In genomic region chr16:20674684-20675487, GRCh38 we compare ENCODE assay signal across 2 cellular contexts.
TF ChIP-seq lines count a peak whose summit lies in the region.

No MANE protein-coding gene starts in this region.

TF ChIP-seq in K562, 482 proteins besides CTCF, POLR2A, EP300 and RAD21 (continued from another document and continues in another):
- TF ChIP-seq SMARCC2 (IDR thresholded peaks at IDR 0.05; ENCODE audit: low read depth) (no peak), DEAF1 (CRISPR knock-in tag; IDR thresholded peaks at IDR 0.05) (no peak), DNMT1 (IDR thresholded peaks at IDR 0.05) (no peak), MAX (CRISPR knock-in tag; IDR thresholded peaks at IDR 0.05) (peak; percentile 49), TRIM28 (IDR thresholded peaks at IDR 0.05) (no peak), CBX2 (IDR thresholded peaks at IDR 0.05; ENCODE audit: insufficient read depth, low read length, poor library complexity, severe bottlenecking) (no peak), IFI16 (CRISPR knock-in tag; IDR thresholded peaks at IDR 0.05) (no peak), ZBTB17 (CRISPR knock-in tag; IDR thresholded peaks at IDR 0.05) (no peak), TBP (optimal IDR thresholded peaks at IDR 0.05; ENCODE audit: low read depth, low read length) (no peak), ZNF143 (CRISPR knock-in tag; IDR thresholded peaks at IDR 0.05) (no peak), RAD51 (IDR thresholded peaks at IDR 0.05; ENCODE audit: borderline replicate concordance, low read depth) (no peak), FOXM1 (IDR thresholded peaks at IDR 0.05; ENCODE audit: low read depth) (no peak), FOXM1 (CRISPR knock-in tag; IDR thresholded peaks at IDR 0.05; ENCODE audit: low read depth) (0 out of 2 replicates have a peak, but pooled peaks have one; percentile 34), NFRKB (IDR thresholded peaks at IDR 0.05; ENCODE audit: low read depth) (peak; percentile 68), ZBED1 (IDR thresholded peaks at IDR 0.05) (no peak)
- TF ChIP-seq, protein P1, sequence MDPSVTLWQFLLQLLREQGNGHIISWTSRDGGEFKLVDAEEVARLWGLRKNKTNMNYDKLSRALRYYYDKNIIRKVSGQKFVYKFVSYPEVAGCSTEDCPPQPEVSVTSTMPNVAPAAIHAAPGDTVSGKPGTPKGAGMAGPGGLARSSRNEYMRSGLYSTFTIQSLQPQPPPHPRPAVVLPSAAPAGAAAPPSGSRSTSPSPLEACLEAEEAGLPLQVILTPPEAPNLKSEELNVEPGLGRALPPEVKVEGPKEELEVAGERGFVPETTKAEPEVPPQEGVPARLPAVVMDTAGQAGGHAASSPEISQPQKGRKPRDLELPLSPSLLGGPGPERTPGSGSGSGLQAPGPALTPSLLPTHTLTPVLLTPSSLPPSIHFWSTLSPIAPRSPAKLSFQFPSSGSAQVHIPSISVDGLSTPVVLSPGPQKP (CRISPR knock-in tag; IDR thresholded peaks at IDR 0.05): no peak
- TF ChIP-seq, protein P2, sequence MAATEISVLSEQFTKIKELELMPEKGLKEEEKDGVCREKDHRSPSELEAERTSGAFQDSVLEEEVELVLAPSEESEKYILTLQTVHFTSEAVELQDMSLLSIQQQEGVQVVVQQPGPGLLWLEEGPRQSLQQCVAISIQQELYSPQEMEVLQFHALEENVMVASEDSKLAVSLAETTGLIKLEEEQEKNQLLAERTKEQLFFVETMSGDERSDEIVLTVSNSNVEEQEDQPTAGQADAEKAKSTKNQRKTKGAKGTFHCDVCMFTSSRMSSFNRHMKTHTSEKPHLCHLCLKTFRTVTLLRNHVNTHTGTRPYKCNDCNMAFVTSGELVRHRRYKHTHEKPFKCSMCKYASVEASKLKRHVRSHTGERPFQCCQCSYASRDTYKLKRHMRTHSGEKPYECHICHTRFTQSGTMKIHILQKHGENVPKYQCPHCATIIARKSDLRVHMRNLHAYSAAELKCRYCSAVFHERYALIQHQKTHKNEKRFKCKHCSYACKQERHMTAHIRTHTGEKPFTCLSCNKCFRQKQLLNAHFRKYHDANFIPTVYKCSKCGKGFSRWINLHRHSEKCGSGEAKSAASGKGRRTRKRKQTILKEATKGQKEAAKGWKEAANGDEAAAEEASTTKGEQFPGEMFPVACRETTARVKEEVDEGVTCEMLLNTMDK (IDR thresholded peaks at IDR 0.05; ENCODE audit: borderline replicate concordance, insufficient read depth, low read depth, low read length, poor library complexity, severe bottlenecking): no peak
- TF ChIP-seq, protein P3, sequence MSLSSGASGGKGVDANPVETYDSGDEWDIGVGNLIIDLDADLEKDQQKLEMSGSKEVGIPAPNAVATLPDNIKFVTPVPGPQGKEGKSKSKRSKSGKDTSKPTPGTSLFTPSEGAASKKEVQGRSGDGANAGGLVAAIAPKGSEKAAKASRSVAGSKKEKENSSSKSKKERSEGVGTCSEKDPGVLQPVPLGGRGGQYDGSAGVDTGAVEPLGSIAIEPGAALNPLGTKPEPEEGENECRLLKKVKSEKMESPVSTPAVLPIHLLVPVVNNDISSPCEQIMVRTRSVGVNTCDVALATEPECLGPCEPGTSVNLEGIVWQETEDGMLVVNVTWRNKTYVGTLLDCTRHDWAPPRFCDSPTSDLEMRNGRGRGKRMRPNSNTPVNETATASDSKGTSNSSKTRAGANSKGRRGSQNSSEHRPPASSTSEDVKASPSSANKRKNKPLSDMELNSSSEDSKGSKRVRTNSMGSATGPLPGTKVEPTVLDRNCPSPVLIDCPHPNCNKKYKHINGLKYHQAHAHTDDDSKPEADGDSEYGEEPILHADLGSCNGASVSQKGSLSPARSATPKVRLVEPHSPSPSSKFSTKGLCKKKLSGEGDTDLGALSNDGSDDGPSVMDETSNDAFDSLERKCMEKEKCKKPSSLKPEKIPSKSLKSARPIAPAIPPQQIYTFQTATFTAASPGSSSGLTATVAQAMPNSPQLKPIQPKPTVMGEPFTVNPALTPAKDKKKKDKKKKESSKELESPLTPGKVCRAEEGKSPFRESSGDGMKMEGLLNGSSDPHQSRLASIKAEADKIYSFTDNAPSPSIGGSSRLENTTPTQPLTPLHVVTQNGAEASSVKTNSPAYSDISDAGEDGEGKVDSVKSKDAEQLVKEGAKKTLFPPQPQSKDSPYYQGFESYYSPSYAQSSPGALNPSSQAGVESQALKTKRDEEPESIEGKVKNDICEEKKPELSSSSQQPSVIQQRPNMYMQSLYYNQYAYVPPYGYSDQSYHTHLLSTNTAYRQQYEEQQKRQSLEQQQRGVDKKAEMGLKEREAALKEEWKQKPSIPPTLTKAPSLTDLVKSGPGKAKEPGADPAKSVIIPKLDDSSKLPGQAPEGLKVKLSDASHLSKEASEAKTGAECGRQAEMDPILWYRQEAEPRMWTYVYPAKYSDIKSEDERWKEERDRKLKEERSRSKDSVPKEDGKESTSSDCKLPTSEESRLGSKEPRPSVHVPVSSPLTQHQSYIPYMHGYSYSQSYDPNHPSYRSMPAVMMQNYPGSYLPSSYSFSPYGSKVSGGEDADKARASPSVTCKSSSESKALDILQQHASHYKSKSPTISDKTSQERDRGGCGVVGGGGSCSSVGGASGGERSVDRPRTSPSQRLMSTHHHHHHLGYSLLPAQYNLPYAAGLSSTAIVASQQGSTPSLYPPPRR (CRISPR knock-in tag; IDR thresholded peaks at IDR 0.05; ENCODE audit: borderline replicate concordance): 0 out of 2 replicates have a peak, but pooled peaks have one; percentile 64
- TF ChIP-seq, protein P4, sequence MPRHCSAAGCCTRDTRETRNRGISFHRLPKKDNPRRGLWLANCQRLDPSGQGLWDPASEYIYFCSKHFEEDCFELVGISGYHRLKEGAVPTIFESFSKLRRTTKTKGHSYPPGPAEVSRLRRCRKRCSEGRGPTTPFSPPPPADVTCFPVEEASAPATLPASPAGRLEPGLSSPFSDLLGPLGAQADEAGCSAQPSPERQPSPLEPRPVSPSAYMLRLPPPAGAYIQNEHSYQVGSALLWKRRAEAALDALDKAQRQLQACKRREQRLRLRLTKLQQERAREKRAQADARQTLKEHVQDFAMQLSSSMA (CRISPR knock-in tag; IDR thresholded peaks at IDR 0.05): no peak

TF ChIP-seq in HepG2, 621 proteins besides CTCF, POLR2A, EP300 and RAD21 (continued from another document and continues in another):
- TF ChIP-seq AHR (CRISPR knock-in tag; IDR thresholded peaks at IDR 0.05) (no peak), MEIS2 (CRISPR knock-in tag; IDR thresholded peaks at IDR 0.05) (no peak), FOXA1 (IDR thresholded peaks at IDR 0.05) (no peak), FOXA1 (CRISPR knock-in tag; IDR thresholded peaks at IDR 0.05) (no peak), CHCHD3 (CRISPR knock-in tag; IDR thresholded peaks at IDR 0.05) (no peak), NRL (CRISPR knock-in tag; IDR thresholded peaks at IDR 0.05; ENCODE audit: borderline replicate concordance) (peak; percentile 84; the same call in 1 of the 2 replicates), SIX4 (CRISPR knock-in tag; IDR thresholded peaks at IDR 0.05) (no peak; the same call in 1 of the 2 replicates), ZNF121 (CRISPR knock-in tag; IDR thresholded peaks at IDR 0.05) (no peak), ZSCAN5A (CRISPR knock-in tag; IDR thresholded peaks at IDR 0.05; ENCODE audit: borderline replicate concordance) (peak; percentile 86; the same call in 1 of the 2 replicates), GABPB1 (CRISPR knock-in tag; IDR thresholded peaks at IDR 0.05) (no peak), ZNF780A (CRISPR knock-in tag; IDR thresholded peaks at IDR 0.05) (no peak; the same call in 1 of the 2 replicates), ZNF556 (CRISPR knock-in tag; IDR thresholded peaks at IDR 0.05; ENCODE audit: borderline replicate concordance) (no peak), ZNF33B (CRISPR knock-in tag; IDR thresholded peaks at IDR 0.05) (no peak), RBFOX2 (IDR thresholded peaks at IDR 0.05; ENCODE audit: low read depth, low read length) (no peak), KLF12 (CRISPR knock-in tag; IDR thresholded peaks at IDR 0.05; ENCODE audit: borderline replicate concordance) (no peak), ZKSCAN5 (CRISPR knock-in tag; IDR thresholded peaks at IDR 0.05) (no peak), KLF16 (CRISPR knock-in tag; IDR thresholded peaks at IDR 0.05) (no peak; a peak in 1 of 4 replicates), ZBTB40 (IDR thresholded peaks at IDR 0.05) (no peak), ZBTB40 (CRISPR knock-in tag; IDR thresholded peaks at IDR 0.05) (no peak), YY1 (IDR thresholded peaks at IDR 0.05; ENCODE audit: insufficient read depth, insufficient replicate concordance, low read depth, low read length) (no peak), TAF1 (CRISPR knock-in tag; IDR thresholded peaks at IDR 0.05) (peak; percentile 52; the same call in 1 of the 2 replicates)
- TF ChIP-seq, protein P5, sequence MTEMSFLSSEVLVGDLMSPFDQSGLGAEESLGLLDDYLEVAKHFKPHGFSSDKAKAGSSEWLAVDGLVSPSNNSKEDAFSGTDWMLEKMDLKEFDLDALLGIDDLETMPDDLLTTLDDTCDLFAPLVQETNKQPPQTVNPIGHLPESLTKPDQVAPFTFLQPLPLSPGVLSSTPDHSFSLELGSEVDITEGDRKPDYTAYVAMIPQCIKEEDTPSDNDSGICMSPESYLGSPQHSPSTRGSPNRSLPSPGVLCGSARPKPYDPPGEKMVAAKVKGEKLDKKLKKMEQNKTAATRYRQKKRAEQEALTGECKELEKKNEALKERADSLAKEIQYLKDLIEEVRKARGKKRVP (CRISPR knock-in tag; IDR thresholded peaks at IDR 0.05): no peak
- TF ChIP-seq, protein P6, sequence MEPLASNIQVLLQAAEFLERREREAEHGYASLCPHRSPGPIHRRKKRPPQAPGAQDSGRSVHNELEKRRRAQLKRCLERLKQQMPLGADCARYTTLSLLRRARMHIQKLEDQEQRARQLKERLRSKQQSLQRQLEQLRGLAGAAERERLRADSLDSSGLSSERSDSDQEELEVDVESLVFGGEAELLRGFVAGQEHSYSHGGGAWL (CRISPR knock-in tag; IDR thresholded peaks at IDR 0.05): peak; percentile 15; the same call in 1 of the 2 replicates
- TF ChIP-seq, protein P7, sequence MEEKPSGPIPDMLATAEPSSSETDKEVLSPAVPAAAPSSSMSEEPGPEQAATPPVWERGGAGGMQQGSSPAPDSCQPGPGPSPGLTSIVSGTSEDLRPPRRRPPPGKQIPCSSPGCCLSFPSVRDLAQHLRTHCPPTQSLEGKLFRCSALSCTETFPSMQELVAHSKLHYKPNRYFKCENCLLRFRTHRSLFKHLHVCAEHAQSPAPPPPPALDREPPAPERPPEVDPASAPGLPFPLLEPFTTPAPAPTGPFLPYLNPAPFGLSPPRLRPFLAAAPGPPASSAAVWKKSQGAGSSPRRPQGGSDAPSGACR (CRISPR knock-in tag; IDR thresholded peaks at IDR 0.05): no peak; the same call in 1 of the 2 replicates
